In genomic region chr6:129903082-129903481, GRCh38 we compare ENCODE assay signal across 23 cellular contexts. TPM values are rescaled to one million over a fixed set of nuclear protein-coding genes. Genes with fewer than 3 reads are reported as not detected.
DNase-seq lines count a peak whose midpoint lies in the region; ATAC-seq and TF ChIP-seq lines count a peak whose summit lies in the region.
"Had no signal": no experiment of that assay in that cellular context is flagged by ENCODE, and none has a peak within 500 bp of the region (broad histone marks: within the 10 kb centered on the region; RNA-seq: fewer than 3 reads in every experiment).

No MANE protein-coding gene starts in this region.

- intact Hi-C loops in right cardiac atrium (cut with DNase I) = no loop called here

- no peaks in the 10 kb centered on the region for H3K9me3 ChIP-seq in right cardiac atrium (ENCODE audit: control insufficient read depth, low read length)
- H3K9me3 ChIP-seq: BLaER1 treated with 17β-estradiol and CSF1 and Interleukin-3, amounts not matched to agents 10 nM and 100 nM; breast epithelium; upper lobe of right lung had no signal

- no peak for DNase-seq in stimulated activated naive CD4-positive, alpha-beta T cell (lab: John Stamatoyannopoulos, UW)
- DNase-seq in omental fat pad (ENCODE audit: low spot score) (no peak), right cardiac atrium (no peak)
- DNase-seq: 8988T; activated CD4-positive, alpha-beta T cell treated with anti-CD3 and anti-CD28 coated beads, Interleukin-2, amount 50 U/mL, for 48 hours; activated T-cell treated with anti-CD3 and anti-CD28 coated beads, Interleukin-2, amount 50 U/mL, for 24 hours; effector CD8-positive, alpha-beta T cell; KG1; kidney; NCI-H1048; nephron progenitor cell; upper lobe of right lung had no signal

- no peak overlapping the region for H3K4me3 ChIP-seq in right cardiac atrium (ENCODE audit: low read length)
- H3K4me3 ChIP-seq: BLaER1 treated with 17β-estradiol and CSF1 and Interleukin-3, amounts not matched to agents 10 nM and 100 nM; breast epithelium; upper lobe of right lung had no signal

- H3K27me3 ChIP-seq in right cardiac atrium (ENCODE audit: control insufficient read depth, insufficient read depth) = no peaks in the 10 kb centered on the region
- H3K27me3 ChIP-seq: BLaER1 treated with 17β-estradiol and CSF1 and Interleukin-3, amounts not matched to agents 10 nM and 100 nM; breast epithelium; upper lobe of right lung had no signal

- no peak for TF ChIP-seq CTCF in omental fat pad (IDR thresholded peaks at IDR 0.05)

- ATAC-seq in GM18517 (IDR thresholded peaks at IDR 0.05; ENCODE audit: unreplicated experiment) (peak; percentile 78), GM21367 (IDR thresholded peaks at IDR 0.05; ENCODE audit: unreplicated experiment) (peak; percentile 62), HG02870 (IDR thresholded peaks at IDR 0.05; ENCODE audit: unreplicated experiment) (peak; percentile 70), HG03520 (IDR thresholded peaks at IDR 0.05; ENCODE audit: unreplicated experiment) (peak; percentile 60), HG03457 (IDR thresholded peaks at IDR 0.05; ENCODE audit: unreplicated experiment) (no peak), omental fat pad (ENCODE audit: low FRiP score) (no peak), right cardiac atrium (no peak)
- ATAC-seq: activated naive CD4-positive, alpha-beta T cell treated with anti-CD3 and anti-CD28 coated beads, Interleukin-2, amount 50 U/mL, for 72 hours; upper lobe of right lung had no signal

- H3K4me1 ChIP-seq in right cardiac atrium (ENCODE audit: control insufficient read depth, insufficient read depth, low read length) = no peaks in the 10 kb centered on the region
- H3K4me1 ChIP-seq: breast epithelium, upper lobe of right lung had no signal

- no peak overlapping the region for H3K27ac ChIP-seq in right cardiac atrium (ENCODE audit: low read length)
- H3K27ac ChIP-seq: BLaER1 treated with 17β-estradiol and CSF1 and Interleukin-3, amounts not matched to agents 10 nM and 100 nM; breast epithelium; upper lobe of right lung; VCaP had no signal

RNA-seq across cellular contexts. Expression of gene TMEM244, which starts 42.0 kb away (rescaled TPM):
- not detected for total RNA-seq in omental fat pad
- not detected for total RNA-seq in right cardiac atrium
- polyA plus RNA-seq in right cardiac atrium = not detected
- total RNA-seq: activated naive CD4-positive, alpha-beta T cell treated with anti-CD3 and anti-CD28 coated beads, Interleukin-2, amount 50 U/mL, for 72 hours; breast epithelium; fibroblast of lung; kidney; renal cortical epithelial cell; upper lobe of right lung had no signal
- polyA plus RNA-seq: fibroblast of lung had no signal

Comparison
In these comparisons a context has a peak if more than half of its experiments do, and no peak if none do; other contexts are left out.
1. ATAC-seq: peak in GM18517 (single experiment), GM21367 (single experiment), HG02870 (single experiment) and HG03520 (single experiment); none in HG03457 (single experiment), omental fat pad (single experiment) and right cardiac atrium (0 of 2).